1 cellular context compared by ENCODE assay signal in the genomic region with DNA sequence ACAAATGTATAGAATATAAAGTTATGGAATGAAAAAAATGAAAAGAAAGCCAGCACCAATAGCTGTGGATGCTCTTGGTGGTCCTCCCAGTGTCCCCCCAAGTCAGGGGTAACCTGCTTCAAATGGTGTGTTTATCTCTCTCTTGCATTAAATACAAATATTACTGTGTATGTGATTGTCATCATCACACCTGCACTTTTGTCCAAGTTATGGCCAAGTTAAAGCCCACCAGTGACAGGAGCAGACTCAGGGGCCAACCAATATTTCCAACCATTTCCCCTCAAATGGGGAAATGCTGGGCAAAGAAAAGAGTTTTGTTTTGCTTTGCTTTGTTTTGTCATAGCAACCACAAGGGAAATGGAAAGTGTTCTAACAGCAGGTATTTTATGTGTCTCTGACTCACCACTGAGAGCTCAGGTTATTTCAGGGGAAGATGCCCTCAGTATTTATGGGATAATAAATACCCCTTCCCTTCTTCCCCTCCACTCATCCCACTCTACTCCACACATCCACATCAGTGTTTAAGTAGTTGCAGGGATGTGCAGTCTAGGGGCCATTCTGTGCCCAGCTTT.
TF ChIP-seq lines count a peak whose summit lies in the region.

No MANE protein-coding gene starts in this region.

TF ChIP-seq in GM23338, 12 proteins besides CTCF, POLR2A, EP300 and RAD21 (continued from another document):
- TF ChIP-seq, protein P1, sequence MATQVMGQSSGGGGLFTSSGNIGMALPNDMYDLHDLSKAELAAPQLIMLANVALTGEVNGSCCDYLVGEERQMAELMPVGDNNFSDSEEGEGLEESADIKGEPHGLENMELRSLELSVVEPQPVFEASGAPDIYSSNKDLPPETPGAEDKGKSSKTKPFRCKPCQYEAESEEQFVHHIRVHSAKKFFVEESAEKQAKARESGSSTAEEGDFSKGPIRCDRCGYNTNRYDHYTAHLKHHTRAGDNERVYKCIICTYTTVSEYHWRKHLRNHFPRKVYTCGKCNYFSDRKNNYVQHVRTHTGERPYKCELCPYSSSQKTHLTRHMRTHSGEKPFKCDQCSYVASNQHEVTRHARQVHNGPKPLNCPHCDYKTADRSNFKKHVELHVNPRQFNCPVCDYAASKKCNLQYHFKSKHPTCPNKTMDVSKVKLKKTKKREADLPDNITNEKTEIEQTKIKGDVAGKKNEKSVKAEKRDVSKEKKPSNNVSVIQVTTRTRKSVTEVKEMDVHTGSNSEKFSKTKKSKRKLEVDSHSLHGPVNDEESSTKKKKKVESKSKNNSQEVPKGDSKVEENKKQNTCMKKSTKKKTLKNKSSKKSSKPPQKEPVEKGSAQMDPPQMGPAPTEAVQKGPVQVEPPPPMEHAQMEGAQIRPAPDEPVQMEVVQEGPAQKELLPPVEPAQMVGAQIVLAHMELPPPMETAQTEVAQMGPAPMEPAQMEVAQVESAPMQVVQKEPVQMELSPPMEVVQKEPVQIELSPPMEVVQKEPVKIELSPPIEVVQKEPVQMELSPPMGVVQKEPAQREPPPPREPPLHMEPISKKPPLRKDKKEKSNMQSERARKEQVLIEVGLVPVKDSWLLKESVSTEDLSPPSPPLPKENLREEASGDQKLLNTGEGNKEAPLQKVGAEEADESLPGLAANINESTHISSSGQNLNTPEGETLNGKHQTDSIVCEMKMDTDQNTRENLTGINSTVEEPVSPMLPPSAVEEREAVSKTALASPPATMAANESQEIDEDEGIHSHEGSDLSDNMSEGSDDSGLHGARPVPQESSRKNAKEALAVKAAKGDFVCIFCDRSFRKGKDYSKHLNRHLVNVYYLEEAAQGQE (IDR thresholded peaks at IDR 0.05; ENCODE audit: unreplicated experiment), result no peak
- TF ChIP-seq EZH2phosphoT487 (IDR thresholded peaks at IDR 0.05; ENCODE audit: unreplicated experiment) (no peak), NANOG (IDR thresholded peaks at IDR 0.05; ENCODE audit: borderline replicate concordance) (no peak), ZNF331 (CRISPR knock-in tag; IDR thresholded peaks at IDR 0.05; ENCODE audit: low read depth) (no peak), STAT1 (IDR thresholded peaks at IDR 0.05; ENCODE audit: unreplicated experiment) (no peak), ZNF114 (CRISPR knock-in tag; IDR thresholded peaks at IDR 0.05) (no peak), CREB1 (CRISPR knock-in tag; IDR thresholded peaks at IDR 0.05; ENCODE audit: low read depth) (no peak), JUNB (IDR thresholded peaks at IDR 0.05; ENCODE audit: unreplicated experiment) (no peak)
- TF ChIP-seq, protein P2, sequence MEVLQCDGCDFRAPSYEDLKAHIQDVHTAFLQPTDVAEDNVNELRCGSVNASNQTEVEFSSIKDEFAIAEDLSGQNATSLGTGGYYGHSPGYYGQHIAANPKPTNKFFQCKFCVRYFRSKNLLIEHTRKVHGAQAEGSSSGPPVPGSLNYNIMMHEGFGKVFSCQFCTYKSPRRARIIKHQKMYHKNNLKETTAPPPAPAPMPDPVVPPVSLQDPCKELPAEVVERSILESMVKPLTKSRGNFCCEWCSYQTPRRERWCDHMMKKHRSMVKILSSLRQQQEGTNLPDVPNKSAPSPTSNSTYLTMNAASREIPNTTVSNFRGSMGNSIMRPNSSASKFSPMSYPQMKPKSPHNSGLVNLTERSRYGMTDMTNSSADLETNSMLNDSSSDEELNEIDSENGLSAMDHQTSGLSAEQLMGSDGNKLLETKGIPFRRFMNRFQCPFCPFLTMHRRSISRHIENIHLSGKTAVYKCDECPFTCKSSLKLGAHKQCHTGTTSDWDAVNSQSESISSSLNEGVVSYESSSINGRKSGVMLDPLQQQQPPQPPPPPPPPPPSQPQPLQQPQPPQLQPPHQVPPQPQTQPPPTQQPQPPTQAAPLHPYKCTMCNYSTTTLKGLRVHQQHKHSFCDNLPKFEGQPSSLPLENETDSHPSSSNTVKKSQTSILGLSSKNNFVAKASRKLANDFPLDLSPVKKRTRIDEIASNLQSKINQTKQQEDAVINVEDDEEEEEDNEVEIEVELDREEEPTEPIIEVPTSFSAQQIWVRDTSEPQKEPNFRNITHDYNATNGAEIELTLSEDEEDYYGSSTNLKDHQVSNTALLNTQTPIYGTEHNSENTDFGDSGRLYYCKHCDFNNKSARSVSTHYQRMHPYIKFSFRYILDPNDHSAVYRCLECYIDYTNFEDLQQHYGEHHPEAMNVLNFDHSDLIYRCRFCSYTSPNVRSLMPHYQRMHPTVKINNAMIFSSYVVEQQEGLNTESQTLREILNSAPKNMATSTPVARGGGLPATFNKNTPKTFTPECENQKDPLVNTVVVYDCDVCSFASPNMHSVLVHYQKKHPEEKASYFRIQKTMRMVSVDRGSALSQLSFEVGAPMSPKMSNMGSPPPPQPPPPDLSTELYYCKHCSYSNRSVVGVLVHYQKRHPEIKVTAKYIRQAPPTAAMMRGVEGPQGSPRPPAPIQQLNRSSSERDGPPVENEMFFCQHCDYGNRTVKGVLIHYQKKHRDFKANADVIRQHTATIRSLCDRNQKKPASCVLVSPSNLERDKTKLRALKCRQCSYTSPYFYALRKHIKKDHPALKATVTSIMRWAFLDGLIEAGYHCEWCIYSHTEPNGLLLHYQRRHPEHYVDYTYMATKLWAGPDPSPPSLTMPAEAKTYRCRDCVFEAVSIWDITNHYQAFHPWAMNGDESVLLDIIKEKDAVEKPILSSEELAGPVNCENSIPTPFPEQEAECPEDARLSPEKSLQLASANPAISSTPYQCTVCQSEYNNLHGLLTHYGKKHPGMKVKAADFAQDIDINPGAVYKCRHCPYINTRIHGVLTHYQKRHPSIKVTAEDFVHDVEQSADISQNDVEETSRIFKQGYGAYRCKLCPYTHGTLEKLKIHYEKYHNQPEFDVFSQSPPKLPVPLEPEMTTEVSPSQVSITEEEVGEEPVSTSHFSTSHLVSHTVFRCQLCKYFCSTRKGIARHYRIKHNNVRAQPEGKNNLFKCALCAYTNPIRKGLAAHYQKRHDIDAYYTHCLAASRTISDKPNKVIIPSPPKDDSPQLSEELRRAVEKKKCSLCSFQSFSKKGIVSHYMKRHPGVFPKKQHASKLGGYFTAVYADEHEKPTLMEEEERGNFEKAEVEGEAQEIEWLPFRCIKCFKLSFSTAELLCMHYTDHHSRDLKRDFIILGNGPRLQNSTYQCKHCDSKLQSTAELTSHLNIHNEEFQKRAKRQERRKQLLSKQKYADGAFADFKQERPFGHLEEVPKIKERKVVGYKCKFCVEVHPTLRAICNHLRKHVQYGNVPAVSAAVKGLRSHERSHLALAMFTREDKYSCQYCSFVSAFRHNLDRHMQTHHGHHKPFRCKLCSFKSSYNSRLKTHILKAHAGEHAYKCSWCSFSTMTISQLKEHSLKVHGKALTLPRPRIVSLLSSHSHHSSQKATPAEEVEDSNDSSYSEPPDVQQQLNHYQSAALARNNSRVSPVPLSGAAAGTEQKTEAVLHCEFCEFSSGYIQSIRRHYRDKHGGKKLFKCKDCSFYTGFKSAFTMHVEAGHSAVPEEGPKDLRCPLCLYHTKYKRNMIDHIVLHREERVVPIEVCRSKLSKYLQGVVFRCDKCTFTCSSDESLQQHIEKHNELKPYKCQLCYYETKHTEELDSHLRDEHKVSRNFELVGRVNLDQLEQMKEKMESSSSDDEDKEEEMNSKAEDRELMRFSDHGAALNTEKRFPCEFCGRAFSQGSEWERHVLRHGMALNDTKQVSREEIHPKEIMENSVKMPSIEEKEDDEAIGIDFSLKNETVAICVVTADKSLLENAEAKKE (CRISPR knock-in tag; IDR thresholded peaks at IDR 0.05), result no peak
TF ChIP-seq in GM23338: peak in this region for 0.
